ENCODE assay signal across 8 cellular contexts in the genomic region with DNA sequence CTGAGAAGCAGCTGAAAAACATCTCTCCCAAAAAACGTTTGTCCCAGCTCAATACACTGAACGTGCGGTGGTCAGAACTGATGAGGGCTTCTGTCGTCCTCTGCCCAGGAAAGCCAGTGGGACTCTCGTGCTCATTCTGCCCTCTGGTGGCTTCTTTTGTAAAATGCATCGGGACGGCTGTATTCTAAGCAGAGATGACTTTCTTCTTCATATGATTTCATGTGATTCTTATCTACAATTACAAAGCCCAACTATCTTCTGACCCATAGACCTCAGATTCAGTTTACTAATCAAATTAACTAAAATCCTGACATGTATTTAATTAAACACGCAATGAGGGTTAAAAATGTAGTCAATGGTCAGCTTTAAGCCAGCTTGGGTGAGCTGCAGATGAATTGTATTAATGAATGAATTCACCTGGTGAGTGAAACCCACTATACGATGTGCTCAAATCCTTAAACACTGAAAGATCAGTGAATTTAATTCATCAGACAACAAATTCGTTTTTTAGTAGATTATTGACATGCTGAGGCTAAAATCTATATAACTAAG.
A peak's percentile ranks its signal among the peaks of the same experiment; 100 is the strongest.
DNase-seq lines count a peak whose midpoint lies in the region; ATAC-seq and TF ChIP-seq lines count a peak whose summit lies in the region.

No MANE protein-coding gene starts in this region.

- ATAC-seq in left cardiac atrium (peak; percentile 55 to 82), GM18873 (IDR thresholded peaks at IDR 0.05; ENCODE audit: low FRiP score, unreplicated experiment) (no peak)

- H3K4me1 ChIP-seq in adipocyte (ENCODE audit: control insufficient read depth, insufficient read depth, low read length), result peaks cover 5% of the 10 kb centered on the region

- DNase-seq in GDM1 (lab: John Stamatoyannopoulos, UW), result peak; percentile 11
- peak; percentile 42 for DNase-seq in H7
- peak; percentile 71 for DNase-seq in NB4 (ENCODE audit: low read depth)
- DNase-seq in T follicular helper cell (ENCODE audit: low read depth), result peak; percentile 20
- DNase-seq in adipocyte (ENCODE audit: low read depth), result peak; percentile 88
- DNase-seq in left cardiac atrium, result peak; percentile 29
- peak; percentile 50 for DNase-seq in renal cortical epithelial cell (ENCODE audit: low read depth)

- TF ChIP-seq CTCF in NB4 (IDR thresholded peaks at IDR 0.05; ENCODE audit: low read depth, low read length), result peak; percentile 77

- H3K9ac ChIP-seq in adipocyte (ENCODE audit: low read length), result peak overlapping the region; percentile 47

- H3K36me3 ChIP-seq in H7 (replicated peaks; ENCODE audit: control insufficient read depth, insufficient read depth, low read length) (no peaks in the 10 kb centered on the region), adipocyte (ENCODE audit: control insufficient read depth, insufficient read depth, low read length, severe bottlenecking) (no peaks in the 10 kb centered on the region)

- TF ChIP-seq POLR2A in NB4 (IDR thresholded peaks at IDR 0.05; ENCODE audit: extremely low read depth, insufficient read length), result no peak

- H3K4me3 ChIP-seq in H7 (ENCODE audit: insufficient read depth, low read depth, low read length), result no peak overlapping the region
- H3K4me3 ChIP-seq in NB4 (ENCODE audit: low read depth, low read length), result no peak overlapping the region
- H3K4me3 ChIP-seq in adipocyte (ENCODE audit: low read length), result peak overlapping the region; percentile 71

- H3K9me3 ChIP-seq in adipocyte (ENCODE audit: control insufficient read depth, low read length), result no peaks in the 10 kb centered on the region

- H3K27me3 ChIP-seq in H7 (ENCODE audit: control insufficient read depth, insufficient read depth, low read length) (no peaks in the 10 kb centered on the region), adipocyte (replicated peaks; ENCODE audit: control insufficient read depth, insufficient read depth, low read length) (peaks cover 13% of the 10 kb centered on the region)

- intact Hi-C loops in left cardiac atrium (cut with DNase I), result loop anchor here in 1 of 2 donors (2.0 to 5.0 kb wide), 2 partner anchors 965 to 1242 kb away; no protein-coding TSS in a partner anchor

Comparison
In these comparisons a context has a peak if more than half of its experiments do, and no peak if none do; other contexts are left out.
1. DNase-seq: peak in every context shown above with its lines; median percentile 88 in adipocyte; 71 in NB4; 50 in renal cortical epithelial cell; 42 in H7; 29 in left cardiac atrium; 20 in T follicular helper cell; 11 in GDM1.